Comparison of ENCODE assay signal across 16 cellular contexts in genomic region chr4:183360161-183360919, GRCh38. TPM values are rescaled to one million over a fixed set of nuclear protein-coding genes. Genes with fewer than 3 reads are reported as not detected.
DNase-seq lines count a peak whose midpoint lies in the region; ATAC-seq and TF ChIP-seq lines count a peak whose summit lies in the region.
"Had no signal": no experiment of that assay in that cellular context is flagged by ENCODE, and none has a peak within 500 bp of the region (broad histone marks: within the 10 kb centered on the region; RNA-seq: fewer than 3 reads in every experiment).

No MANE protein-coding gene starts in this region.

- H3K27ac ChIP-seq in brain microvascular endothelial cell: no peak overlapping the region
- H3K27ac ChIP-seq: stomach had no signal

- intact Hi-C loops in Right ventricle myocardium superior (cut with DNase I): no loop called here

- no peaks in the 10 kb centered on the region for H3K36me3 ChIP-seq in brain microvascular endothelial cell (replicated peaks)
- no peaks in the 10 kb centered on the region for H3K36me3 ChIP-seq in HAP-1 (replicated peaks)
- H3K36me3 ChIP-seq: stomach had no signal

- no peaks in the 10 kb centered on the region for H3K9me3 ChIP-seq in HAP-1
- H3K9me3 ChIP-seq: stomach had no signal

- ATAC-seq in Right ventricle myocardium superior (ENCODE audit: poor library complexity): no peak
- ATAC-seq: activated T-cell treated with anti-CD3 and anti-CD28 coated beads, Interleukin-2, amount 50 U/mL, for 72 hours had no signal

- no peaks in the 10 kb centered on the region for H3K4me1 ChIP-seq in HAP-1

- TF ChIP-seq CTCF in AG10803 (conservative IDR thresholded peaks at IDR 0.05; ENCODE audit: low read length) (no peak), brain microvascular endothelial cell (IDR thresholded peaks at IDR 0.05; ENCODE audit: low read depth, low read length, missing control alignments) (no peak)

- H3K4me3 ChIP-seq in AG10803 (ENCODE audit: low read length) (no peak overlapping the region), brain microvascular endothelial cell (ENCODE audit: low read depth, low read length) (no peak overlapping the region), HAP-1 (no peak overlapping the region)
- H3K4me3 ChIP-seq: stomach had no signal

- H3K27me3 ChIP-seq in brain microvascular endothelial cell (replicated peaks) (no peaks in the 10 kb centered on the region), HAP-1 (ENCODE audit: low read depth) (no peaks in the 10 kb centered on the region)
- H3K27me3 ChIP-seq: stomach had no signal

- peak; percentile 83 for DNase-seq in AG10803 (ENCODE audit: low read depth)
- peak; percentile 21 for DNase-seq in MV-4-11 (lab: John Stamatoyannopoulos, UW)
- peak; percentile 31 for DNase-seq in brain microvascular endothelial cell
- DNase-seq in kidney glomerular epithelial cell (lab: John Stamatoyannopoulos, UW): peak; percentile 7
- no peak for DNase-seq in activated CD4-positive, alpha-beta T cell treated with anti-CD3 and anti-CD28 coated beads for 48 hours
- no peak for DNase-seq in HAP-1 (ENCODE audit: low spot score in 2 of 2)
- DNase-seq in NCI-H1092 (lab: John Stamatoyannopoulos, UW): no peak
- no peak for DNase-seq in Right ventricle myocardium superior
- DNase-seq: activated CD4-positive, alpha-beta T cell treated with anti-CD3 and anti-CD28 coated beads, Interleukin-2, amount 10 ng/mL, durations not matched to agents 7 days and 5 days; activated T-cell treated with anti-CD3 and anti-CD28 coated beads, Interleukin-2, amount 50 U/mL, for 72 hours; COR-L47; NCI-H526; RPMI8226; small intestine; stomach had no signal

- in situ Hi-C loops in brain microvascular endothelial cell (cut with HindIII; ENCODE audit: low pct_ligation_motif_present, low sequenced_read_pairs) (no loop called here), HAP-1 (cut with MboI; ENCODE audit: low sequenced_read_pairs) (no loop called here)

RNA-seq across cellular contexts. Expression of gene CLDN24, which starts 38.1 kb away (rescaled TPM):
- total RNA-seq in Right ventricle myocardium superior: not detected
- total RNA-seq: activated CD4-positive, alpha-beta T cell treated with anti-CD3 and anti-CD28 coated beads, Interleukin-2, amount 10 ng/mL, durations not matched to agents 7 days and 5 days; activated T-cell treated with anti-CD3 and anti-CD28 coated beads, Interleukin-2, amount 50 U/mL, for 72 hours; fibroblast of lung; stomach had no signal

RNA-seq across cellular contexts. Expression of gene CLDN22, which starts 40.3 kb away (rescaled TPM):
- not detected for total RNA-seq in Right ventricle myocardium superior
- total RNA-seq: activated CD4-positive, alpha-beta T cell treated with anti-CD3 and anti-CD28 coated beads, Interleukin-2, amount 10 ng/mL, durations not matched to agents 7 days and 5 days; activated T-cell treated with anti-CD3 and anti-CD28 coated beads, Interleukin-2, amount 50 U/mL, for 72 hours; stomach had no signal

Comparison
In these comparisons a context has a peak if more than half of its experiments do, and no peak if none do; other contexts are left out.
1. DNase-seq: peak in AG10803 (single experiment), MV-4-11 (single experiment), brain microvascular endothelial cell (single experiment) and kidney glomerular epithelial cell (single experiment); none in activated CD4-positive, alpha-beta T cell treated with anti-CD3 and anti-CD28 coated beads for 48 hours (single experiment), HAP-1 (0 of 2), NCI-H1092 (single experiment) and Right ventricle myocardium superior (single experiment).